Comparison of ENCODE assay signal across 1 cellular context in genomic region chr1:19654886-19655717, GRCh38.
TF ChIP-seq lines count a peak whose summit lies in the region.

No MANE protein-coding gene starts in this region.

TF ChIP-seq in K562, 482 proteins besides CTCF, POLR2A, EP300 and RAD21:
- no peak for TF ChIP-seq TEAD1 (CRISPR knock-in tag; IDR thresholded peaks at IDR 0.05)
- peak; percentile 77 for TF ChIP-seq ZKSCAN1 (IDR thresholded peaks at IDR 0.05; ENCODE audit: low read depth, low read length)
